1 cellular context compared by ENCODE assay signal in genomic region chr19:10764340-10764894, GRCh38.
TF ChIP-seq lines count a peak whose summit lies in the region.

No MANE protein-coding gene starts in this region.

TF ChIP-seq in HepG2, 621 proteins besides CTCF, POLR2A, EP300 and RAD21 (continued from another document and continues in another):
- TF ChIP-seq AKAP8 (CRISPR knock-in tag; IDR thresholded peaks at IDR 0.05) (peak; percentile 68; the same call in 1 of the 2 replicates), ZNF674 (CRISPR knock-in tag; IDR thresholded peaks at IDR 0.05; ENCODE audit: low read depth) (no peak), KMT2A (CRISPR knock-in tag; IDR thresholded peaks at IDR 0.05) (peak; percentile 58; the same call in 1 of the 2 replicates), ZNF230 (CRISPR knock-in tag; IDR thresholded peaks at IDR 0.05) (no peak), MEF2D (CRISPR knock-in tag; IDR thresholded peaks at IDR 0.05) (peak; percentile 86; the same call in 1 of the 2 replicates), ZNF543 (CRISPR knock-in tag; IDR thresholded peaks at IDR 0.05) (0 out of 2 replicates have a peak, but pooled peaks have one; percentile 34), GABPA (IDR thresholded peaks at IDR 0.05; ENCODE audit: low read depth, low read length) (no peak), GABPA (CRISPR knock-in tag; IDR thresholded peaks at IDR 0.05; ENCODE audit: low read depth) (peak; percentile 73), ZNF562 (CRISPR knock-in tag; IDR thresholded peaks at IDR 0.05; ENCODE audit: borderline replicate concordance) (no peak), BRD4 (CRISPR knock-in tag; IDR thresholded peaks at IDR 0.05) (no peak), HIC2 (CRISPR knock-in tag; IDR thresholded peaks at IDR 0.05; ENCODE audit: low read depth) (peak; percentile 89), HNF1A (IDR thresholded peaks at IDR 0.05; ENCODE audit: low read depth) (peak; percentile 88), HNF1A (CRISPR knock-in tag; IDR thresholded peaks at IDR 0.05; ENCODE audit: borderline replicate concordance) (peak; percentile 95), EZH2 (conservative IDR thresholded peaks at IDR 0.05; ENCODE audit: low read depth, low read length) (no peak), KDM6A (CRISPR knock-in tag; IDR thresholded peaks at IDR 0.05; ENCODE audit: low read depth) (peak; percentile 89), SRSF4 (IDR thresholded peaks at IDR 0.05; ENCODE audit: low read depth, low read length, poor library complexity, severe bottlenecking) (no peak), ZSCAN12 (CRISPR knock-in tag; IDR thresholded peaks at IDR 0.05) (no peak), ZKSCAN1 (IDR thresholded peaks at IDR 0.05; ENCODE audit: low read length) (peak; percentile 70), PAWR (CRISPR knock-in tag; IDR thresholded peaks at IDR 0.05; ENCODE audit: borderline replicate concordance) (no peak), ZNF550 (CRISPR knock-in tag; IDR thresholded peaks at IDR 0.05; ENCODE audit: borderline replicate concordance) (no peak), TMF1 (CRISPR knock-in tag; IDR thresholded peaks at IDR 0.05; ENCODE audit: low read depth) (0 out of 2 replicates have a peak, but pooled peaks have one; percentile 20), SSRP1 (CRISPR knock-in tag; IDR thresholded peaks at IDR 0.05) (peak; percentile 86; the same call in 1 of the 2 replicates), NR2F6 (IDR thresholded peaks at IDR 0.05) (peak; percentile 93), NR2F6 (CRISPR knock-in tag; IDR thresholded peaks at IDR 0.05) (peak; percentile 97), JARID2 (CRISPR knock-in tag; IDR thresholded peaks at IDR 0.05; ENCODE audit: insufficient replicate concordance) (no peak), ZUFSP (CRISPR knock-in tag; IDR thresholded peaks at IDR 0.05; ENCODE audit: borderline replicate concordance) (no peak), HNRNPK (IDR thresholded peaks at IDR 0.05; ENCODE audit: low read depth, low read length, poor library complexity, severe bottlenecking) (no peak), SIX4 (CRISPR knock-in tag; IDR thresholded peaks at IDR 0.05) (0 out of 2 replicates have a peak, but pooled peaks have one; percentile 55), ZMYM4 (CRISPR knock-in tag; IDR thresholded peaks at IDR 0.05) (peak; percentile 75), ATRX (CRISPR knock-in tag; IDR thresholded peaks at IDR 0.05; ENCODE audit: borderline replicate concordance) (no peak), KDM5B (CRISPR knock-in tag; IDR thresholded peaks at IDR 0.05; ENCODE audit: borderline replicate concordance) (no peak; the same call in 1 of the 2 replicates), ZNF343 (CRISPR knock-in tag; IDR thresholded peaks at IDR 0.05) (no peak), ZNF816 (CRISPR knock-in tag; IDR thresholded peaks at IDR 0.05; ENCODE audit: borderline replicate concordance) (peak; percentile 24; the same call in 1 of the 2 replicates), ZNF773 (CRISPR knock-in tag; IDR thresholded peaks at IDR 0.05; ENCODE audit: borderline replicate concordance) (no peak), MLLT10 (CRISPR knock-in tag; IDR thresholded peaks at IDR 0.05) (no peak), HMGA1 (CRISPR knock-in tag; conservative IDR thresholded peaks at IDR 0.05) (no peak), RORA (CRISPR knock-in tag; IDR thresholded peaks at IDR 0.05) (no peak), ZNF235 (CRISPR knock-in tag; IDR thresholded peaks at IDR 0.05; ENCODE audit: borderline replicate concordance) (no peak), ZBTB21 (CRISPR knock-in tag; IDR thresholded peaks at IDR 0.05) (no peak), ZNF33B (CRISPR knock-in tag; IDR thresholded peaks at IDR 0.05) (0 out of 2 replicates have a peak, but pooled peaks have one; percentile 40), FLYWCH1 (CRISPR knock-in tag; IDR thresholded peaks at IDR 0.05) (no peak), KAT7 (CRISPR knock-in tag; IDR thresholded peaks at IDR 0.05; ENCODE audit: borderline replicate concordance) (0 out of 2 replicates have a peak, but pooled peaks have one; percentile 57), HNF4A (CRISPR knock-in tag; IDR thresholded peaks at IDR 0.05) (peak; percentile 95), NFE2 (CRISPR knock-in tag; IDR thresholded peaks at IDR 0.05) (no peak)
- TF ChIP-seq, protein P1, sequence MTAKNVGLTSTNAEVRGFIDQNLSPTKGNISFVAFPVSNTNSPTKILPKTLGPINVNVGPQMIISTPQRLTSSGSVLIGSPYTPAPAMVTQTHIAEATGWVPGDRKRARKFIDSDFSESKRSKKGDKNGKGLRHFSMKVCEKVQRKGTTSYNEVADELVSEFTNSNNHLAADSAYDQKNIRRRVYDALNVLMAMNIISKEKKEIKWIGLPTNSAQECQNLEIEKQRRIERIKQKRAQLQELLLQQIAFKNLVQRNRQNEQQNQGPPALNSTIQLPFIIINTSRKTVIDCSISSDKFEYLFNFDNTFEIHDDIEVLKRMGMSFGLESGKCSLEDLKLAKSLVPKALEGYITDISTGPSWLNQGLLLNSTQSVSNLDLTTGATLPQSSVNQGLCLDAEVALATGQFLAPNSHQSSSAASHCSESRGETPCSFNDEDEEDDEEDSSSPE (CRISPR knock-in tag; IDR thresholded peaks at IDR 0.05), result peak; percentile 50; the same call in 1 of the 2 replicates
- TF ChIP-seq, protein P2, sequence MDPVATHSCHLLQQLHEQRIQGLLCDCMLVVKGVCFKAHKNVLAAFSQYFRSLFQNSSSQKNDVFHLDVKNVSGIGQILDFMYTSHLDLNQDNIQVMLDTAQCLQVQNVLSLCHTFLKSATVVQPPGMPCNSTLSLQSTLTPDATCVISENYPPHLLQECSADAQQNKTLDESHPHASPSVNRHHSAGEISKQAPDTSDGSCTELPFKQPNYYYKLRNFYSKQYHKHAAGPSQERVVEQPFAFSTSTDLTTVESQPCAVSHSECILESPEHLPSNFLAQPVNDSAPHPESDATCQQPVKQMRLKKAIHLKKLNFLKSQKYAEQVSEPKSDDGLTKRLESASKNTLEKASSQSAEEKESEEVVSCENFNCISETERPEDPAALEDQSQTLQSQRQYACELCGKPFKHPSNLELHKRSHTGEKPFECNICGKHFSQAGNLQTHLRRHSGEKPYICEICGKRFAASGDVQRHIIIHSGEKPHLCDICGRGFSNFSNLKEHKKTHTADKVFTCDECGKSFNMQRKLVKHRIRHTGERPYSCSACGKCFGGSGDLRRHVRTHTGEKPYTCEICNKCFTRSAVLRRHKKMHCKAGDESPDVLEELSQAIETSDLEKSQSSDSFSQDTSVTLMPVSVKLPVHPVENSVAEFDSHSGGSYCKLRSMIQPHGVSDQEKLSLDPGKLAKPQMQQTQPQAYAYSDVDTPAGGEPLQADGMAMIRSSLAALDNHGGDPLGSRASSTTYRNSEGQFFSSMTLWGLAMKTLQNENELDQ (CRISPR knock-in tag; IDR thresholded peaks at IDR 0.05; ENCODE audit: borderline replicate concordance), result no peak
- TF ChIP-seq, protein P3, sequence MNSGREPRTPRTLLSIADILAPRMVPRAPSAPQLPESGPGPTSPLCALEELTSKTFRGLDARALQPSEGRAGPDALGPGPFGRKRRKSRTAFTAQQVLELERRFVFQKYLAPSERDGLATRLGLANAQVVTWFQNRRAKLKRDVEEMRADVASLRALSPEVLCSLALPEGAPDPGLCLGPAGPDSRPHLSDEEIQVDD (CRISPR knock-in tag; IDR thresholded peaks at IDR 0.05; ENCODE audit: borderline replicate concordance), result no peak
- TF ChIP-seq, protein P4, sequence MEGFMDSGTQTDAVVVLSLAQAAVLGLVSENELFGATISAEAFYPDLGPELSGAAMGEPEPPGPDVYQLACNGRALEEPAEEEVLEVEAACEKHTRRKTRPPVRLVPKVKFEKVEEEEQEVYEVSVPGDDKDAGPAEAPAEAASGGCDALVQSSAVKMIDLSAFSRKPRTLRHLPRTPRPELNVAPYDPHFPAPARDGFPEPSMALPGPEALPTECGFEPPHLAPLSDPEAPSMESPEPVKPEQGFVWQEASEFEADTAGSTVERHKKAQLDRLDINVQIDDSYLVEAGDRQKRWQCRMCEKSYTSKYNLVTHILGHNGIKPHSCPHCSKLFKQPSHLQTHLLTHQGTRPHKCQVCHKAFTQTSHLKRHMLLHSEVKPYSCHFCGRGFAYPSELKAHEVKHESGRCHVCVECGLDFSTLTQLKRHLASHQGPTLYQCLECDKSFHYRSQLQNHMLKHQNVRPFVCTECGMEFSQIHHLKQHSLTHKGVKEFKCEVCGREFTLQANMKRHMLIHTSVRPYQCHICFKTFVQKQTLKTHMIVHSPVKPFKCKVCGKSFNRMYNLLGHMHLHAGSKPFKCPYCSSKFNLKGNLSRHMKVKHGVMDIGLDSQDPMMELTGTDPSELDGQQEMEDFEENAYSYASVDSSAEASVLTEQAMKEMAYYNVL (CRISPR knock-in tag; IDR thresholded peaks at IDR 0.05; ENCODE audit: borderline replicate concordance), result peak; percentile 93
- TF ChIP-seq, protein P5, sequence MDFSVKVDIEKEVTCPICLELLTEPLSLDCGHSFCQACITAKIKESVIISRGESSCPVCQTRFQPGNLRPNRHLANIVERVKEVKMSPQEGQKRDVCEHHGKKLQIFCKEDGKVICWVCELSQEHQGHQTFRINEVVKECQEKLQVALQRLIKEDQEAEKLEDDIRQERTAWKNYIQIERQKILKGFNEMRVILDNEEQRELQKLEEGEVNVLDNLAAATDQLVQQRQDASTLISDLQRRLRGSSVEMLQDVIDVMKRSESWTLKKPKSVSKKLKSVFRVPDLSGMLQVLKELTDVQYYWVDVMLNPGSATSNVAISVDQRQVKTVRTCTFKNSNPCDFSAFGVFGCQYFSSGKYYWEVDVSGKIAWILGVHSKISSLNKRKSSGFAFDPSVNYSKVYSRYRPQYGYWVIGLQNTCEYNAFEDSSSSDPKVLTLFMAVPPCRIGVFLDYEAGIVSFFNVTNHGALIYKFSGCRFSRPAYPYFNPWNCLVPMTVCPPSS (IDR thresholded peaks at IDR 0.05), result no peak
- TF ChIP-seq, protein P6, sequence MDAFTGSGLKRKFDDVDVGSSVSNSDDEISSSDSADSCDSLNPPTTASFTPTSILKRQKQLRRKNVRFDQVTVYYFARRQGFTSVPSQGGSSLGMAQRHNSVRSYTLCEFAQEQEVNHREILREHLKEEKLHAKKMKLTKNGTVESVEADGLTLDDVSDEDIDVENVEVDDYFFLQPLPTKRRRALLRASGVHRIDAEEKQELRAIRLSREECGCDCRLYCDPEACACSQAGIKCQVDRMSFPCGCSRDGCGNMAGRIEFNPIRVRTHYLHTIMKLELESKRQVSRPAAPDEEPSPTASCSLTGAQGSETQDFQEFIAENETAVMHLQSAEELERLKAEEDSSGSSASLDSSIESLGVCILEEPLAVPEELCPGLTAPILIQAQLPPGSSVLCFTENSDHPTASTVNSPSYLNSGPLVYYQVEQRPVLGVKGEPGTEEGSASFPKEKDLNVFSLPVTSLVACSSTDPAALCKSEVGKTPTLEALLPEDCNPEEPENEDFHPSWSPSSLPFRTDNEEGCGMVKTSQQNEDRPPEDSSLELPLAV (CRISPR knock-in tag; conservative IDR thresholded peaks at IDR 0.05; ENCODE audit: low read depth), result no peak
- TF ChIP-seq, protein P7, sequence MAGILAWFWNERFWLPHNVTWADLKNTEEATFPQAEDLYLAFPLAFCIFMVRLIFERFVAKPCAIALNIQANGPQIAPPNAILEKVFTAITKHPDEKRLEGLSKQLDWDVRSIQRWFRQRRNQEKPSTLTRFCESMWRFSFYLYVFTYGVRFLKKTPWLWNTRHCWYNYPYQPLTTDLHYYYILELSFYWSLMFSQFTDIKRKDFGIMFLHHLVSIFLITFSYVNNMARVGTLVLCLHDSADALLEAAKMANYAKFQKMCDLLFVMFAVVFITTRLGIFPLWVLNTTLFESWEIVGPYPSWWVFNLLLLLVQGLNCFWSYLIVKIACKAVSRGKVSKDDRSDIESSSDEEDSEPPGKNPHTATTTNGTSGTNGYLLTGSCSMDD (CRISPR knock-in tag; IDR thresholded peaks at IDR 0.05), result no peak
